25 cellular contexts compared by ENCODE assay signal in the genomic region with DNA sequence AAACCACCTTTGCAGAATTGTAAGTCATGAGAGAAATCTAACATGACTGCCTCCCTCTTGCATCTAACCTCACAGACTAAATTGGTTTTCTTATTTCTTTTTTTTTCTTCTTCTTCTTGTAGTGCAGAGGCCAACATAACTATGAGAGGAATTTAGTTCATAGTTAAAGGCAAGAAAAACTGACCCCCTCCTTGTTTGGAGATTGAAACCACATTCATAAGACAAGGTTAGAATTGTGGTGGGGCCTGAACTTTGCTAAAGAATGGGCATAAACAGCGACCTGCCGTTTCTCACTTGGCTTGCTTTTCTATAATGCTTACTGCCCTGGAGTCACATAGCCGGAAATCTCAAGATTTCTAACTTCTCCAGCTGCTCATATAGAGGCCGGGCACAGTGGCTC. TPM values are rescaled to one million over a fixed set of nuclear protein-coding genes. Genes with fewer than 3 reads are reported as not detected.
A peak's percentile ranks its signal among the peaks of the same experiment; 100 is the strongest.
DNase-seq lines count a peak whose midpoint lies in the region; ATAC-seq and TF ChIP-seq lines count a peak whose summit lies in the region.
"Had no signal": no experiment of that assay in that cellular context is flagged by ENCODE, and none has a peak within 500 bp of the region (broad histone marks: within the 10 kb centered on the region; RNA-seq: fewer than 3 reads in every experiment).

No MANE protein-coding gene starts in this region.

- H3K36me3 ChIP-seq in OCI-LY7 (ENCODE audit: insufficient read depth, low read length) (peaks cover 19% of the 10 kb centered on the region), psoas muscle (ENCODE audit: insufficient read depth in 1 of 2, low read depth in 1 of 2) (peaks cover 0 to 9% of the 10 kb centered on the region in 2 donors)

- 81 to 85% (median 82%) methylated on average over 4 of the region's 4 CpGs for WGBS in psoas muscle, 3 donors

- peak overlapping the region; percentile 54 for H3K27ac ChIP-seq in OCI-LY7 (ENCODE audit: low read depth, low read length, poor library complexity, severe bottlenecking)
- H3K27ac ChIP-seq in psoas muscle, result peak overlapping the region; percentile 37
- H3K27ac ChIP-seq: A549 had no signal

- peak overlapping the region; percentile 83; the same call in 1 of the 2 replicates for H3K4me2 ChIP-seq in OCI-LY7 (ENCODE audit: low read length)
- H3K4me2 ChIP-seq: A549 had no signal

- no peaks in the 10 kb centered on the region; the same call in 1 of the 2 replicates for H4K20me1 ChIP-seq in OCI-LY7 (ENCODE audit: insufficient read depth, low read length)

- H3K9me3 ChIP-seq in OCI-LY7 (ENCODE audit: low read length) (no peaks in the 10 kb centered on the region), psoas muscle (no peaks in the 10 kb centered on the region)
- H3K9me3 ChIP-seq: A549, gastrocnemius medialis, HAP-1 had no signal

- H3K79me2 ChIP-seq in OCI-LY7 (ENCODE audit: insufficient read depth, low read depth, low read length), result peaks cover 24% of the 10 kb centered on the region; the same call in 1 of the 2 replicates

- CTCF ChIA-PET in OCI-LY7 (lab: Charles Lee; ENCODE audit: unreplicated experiment), result no interaction called here

- no peaks in the 10 kb centered on the region for H3K27me3 ChIP-seq in psoas muscle (ENCODE audit: insufficient read depth in 3 of 3, low read length in 2 of 3)
- H3K27me3 ChIP-seq: gastrocnemius medialis had no signal

- H3K4me1 ChIP-seq in OCI-LY7 (ENCODE audit: insufficient read depth, low read length, poor library complexity, severe bottlenecking) (peaks cover 58% of the 10 kb centered on the region), psoas muscle (peaks cover 29% of the 10 kb centered on the region)

- peak overlapping the region; percentile 64; the same call in 1 of the 2 replicates for H2AFZ ChIP-seq in OCI-LY7 (ENCODE audit: low read length)

- BruUV-seq in OCI-LY7 (replicated peaks; lab: Mats Ljungman, UMichigan), result no TSS peak

- intact Hi-C loops in OCI-LY7 (cut with micrococcal nuclease; ENCODE audit: unreplicated experiment), result loop anchor here (10.0 kb wide), 1 partner anchor 70 kb away; no protein-coding TSS in a partner anchor
- intact Hi-C loops in psoas muscle (cut with DNase I), result loop anchor here (5.0 kb wide), 3 partner anchors 38 to 118 kb away; a partner anchor contains a TSS

- H3K9me2 ChIP-seq in OCI-LY7 (ENCODE audit: insufficient read depth, low read length), result no peaks in the 10 kb centered on the region

- peak; percentile 72 for DNase-seq in AG10803 (ENCODE audit: low read depth)
- no peak for DNase-seq in OCI-LY7 (ENCODE audit: low spot score)
- DNase-seq in fibroblast of peridontal ligament (ENCODE audit: extremely low read depth), result peak; percentile 78
- DNase-seq in psoas muscle, result no peak
- DNase-seq in SHP77 treated with DMSO at 0.1 percent for 48 hours (lab: John Stamatoyannopoulos, UW), result no peak
- DNase-seq in NCI-H2196 (lab: John Stamatoyannopoulos, UW; ENCODE audit: unreplicated experiment), result no peak
- DNase-seq: activated CD4-positive, alpha-beta memory T cell treated with anti-CD3 and anti-CD28 coated beads for 36 hours; activated CD4-positive, CD25-positive, alpha-beta regulatory T cell; activated gamma-delta T cell treated with Interleukin-2 at 50 U/mL for 16 hours; C1 segment of cervical spinal cord; gastrocnemius medialis; hypothalamus; islet precursor cell; KBM-7; NCI-H146; NCI-H69; OCI-M1; retina; SW 1271 had no signal

- H3K4me3 ChIP-seq in AG10803 (ENCODE audit: low read length) (no peak overlapping the region), OCI-LY7 (ENCODE audit: low read depth, low read length, poor library complexity, severe bottlenecking) (no peak overlapping the region), psoas muscle (no peak overlapping the region)
- H3K4me3 ChIP-seq: A549, gastrocnemius medialis, HAP-1, lung had no signal

- TF ChIP-seq CTCF in AG10803 (conservative IDR thresholded peaks at IDR 0.05; ENCODE audit: low read length), result no peak
- TF ChIP-seq CTCF in OCI-LY7 (conservative IDR thresholded peaks at IDR 0.05; ENCODE audit: low read length), result no peak
- TF ChIP-seq CTCF in psoas muscle (IDR thresholded peaks at IDR 0.05), result no peak

- POLR2A ChIA-PET in OCI-LY7 (lab: Charles Lee), result interaction anchor here (0.6 to 1.1 kb wide), 4 partner anchors 13 to 38 kb away, joined by 3 to 7 read pairs (median 5); no protein-coding TSS in a partner anchor

- no peak for ATAC-seq in psoas muscle
- ATAC-seq in HG03460 (IDR thresholded peaks at IDR 0.05; ENCODE audit: unreplicated experiment), result no peak
- ATAC-seq in HG02678 (IDR thresholded peaks at IDR 0.05; ENCODE audit: unreplicated experiment), result no peak
- ATAC-seq: A549, gastrocnemius medialis had no signal

RNA-seq across cellular contexts. Expression of a gene that starts 2.4 kb away (rescaled TPM):
- total RNA-seq in OCI-LY7 (2014; rRNA removed; shearing (Covaris generic)), result 83.8 and 90.0 TPM in 2 replicates
- 87.9 and 99.3 TPM in 2 replicates for total RNA-seq in OCI-LY7 (2022)
- 10 to 100 TPM in 3 of 4 donors, 1 to 10 TPM in 1; 7.7 to 13.1 (median 10.4) TPM for total RNA-seq in psoas muscle
- polyA plus RNA-seq in psoas muscle, result 1 to 10 TPM; 7.1 to 9.6 (median 7.1) TPM

RNA-seq across cellular contexts. Expression of a gene that starts 19.3 kb away (rescaled TPM):
- 0.69 TPM in 1 of 2 replicates, not detected in the other for total RNA-seq in OCI-LY7 (2014; rRNA removed; shearing (Covaris generic))
- total RNA-seq in OCI-LY7 (2022) (0.80 and 1.1 TPM in 2 replicates), psoas muscle (100 to 1,000 TPM; 214 to 449 (median 298) TPM)
- 1,000 to 10,000 TPM in 1 of 3 donors, 100 to 1,000 TPM in 2; 285 to 1,581 (median 569) TPM for polyA plus RNA-seq in psoas muscle
- total RNA-seq: epithelial cell of proximal tubule had no signal
- polyA plus RNA-seq: A549 had no signal

RNA-seq across cellular contexts. Expression of a gene that starts 19.4 kb away (rescaled TPM):
- 62.9 and 64.2 TPM in 2 replicates for total RNA-seq in OCI-LY7 (2014; rRNA removed; shearing (Covaris generic))
- total RNA-seq in OCI-LY7 (2022), result 35.0 and 42.2 TPM in 2 replicates
- total RNA-seq in psoas muscle, result 10 to 100 TPM in 3 of 4 donors, 1 to 10 TPM in 1; 6.9 to 22.0 (median 14.6) TPM
- polyA plus RNA-seq in psoas muscle, result 1 to 10 TPM; 2.8 to 7.8 (median 5.9) TPM
- polyA plus RNA-seq: A549 had no signal

RNA-seq across cellular contexts. Expression of a gene that starts 38.7 kb away (rescaled TPM):
- total RNA-seq in OCI-LY7 (2014; rRNA removed; shearing (Covaris generic)), result 205 and 230 TPM in 2 replicates
- 261 and 271 TPM in 2 replicates for total RNA-seq in OCI-LY7 (2022)
- total RNA-seq in psoas muscle, result 100 to 1,000 TPM in 3 of 4 donors, 10 to 100 TPM in 1; 79.2 to 127 (median 119) TPM
- 10 to 100 TPM; 57.3 to 87.1 (median 81.3) TPM for polyA plus RNA-seq in psoas muscle

RNA-seq across cellular contexts. Expression of a gene that starts 40.2 kb away (rescaled TPM):
- 124 and 133 TPM in 2 replicates for total RNA-seq in OCI-LY7 (2014; rRNA removed; shearing (Covaris generic))
- 121 and 137 TPM in 2 replicates for total RNA-seq in OCI-LY7 (2022)
- 10 to 100 TPM; 33.4 to 45.1 (median 38.7) TPM for total RNA-seq in psoas muscle
- polyA plus RNA-seq in psoas muscle, result 10 to 100 TPM; 35.5 to 66.7 (median 53.0) TPM

Comparison
In these comparisons a context has a peak if more than half of its experiments do, and no peak if none do; other contexts are left out.
1. DNase-seq: peak in AG10803 (single experiment) and fibroblast of peridontal ligament (single experiment); none in OCI-LY7 (single experiment), psoas muscle (0 of 2), SHP77 treated with DMSO at 0.1 percent for 48 hours (single experiment) and NCI-H2196 (single experiment).
2. RNA of a gene that starts 2.4 kb away (total RNA-seq): 83.8 to 99.3 TPM in OCI-LY7; 7.7 to 13.1 TPM in psoas muscle; every median in the first group is over 4 times any median in the second.
3. RNA of a gene that starts 19.3 kb away (total RNA-seq): 214 to 449 TPM in psoas muscle; 0.69 to 1.1 TPM in OCI-LY7; every median in the first group is over 100 times any median in the second.